Comparison of ENCODE assay signal across 8 cellular contexts in genomic region chr10:98133075-98133752, GRCh38. TPM values are rescaled to one million over a fixed set of nuclear protein-coding genes. Genes with fewer than 3 reads are reported as not detected.
A peak's percentile ranks its signal among the peaks of the same experiment; 100 is the strongest.
DNase-seq lines count a peak whose midpoint lies in the region; ATAC-seq and TF ChIP-seq lines count a peak whose summit lies in the region.
"Not testable (repeated sequence)": the region's sequence is repeated elsewhere in the genome, so short reads cannot be mapped to it uniquely, and the experiment has no call there.

No MANE protein-coding gene starts in this region.

- H3K36me3 Mint-ChIP-seq in activated naive CD8-positive, alpha-beta T cell treated with anti-CD3 and anti-CD28 coated beads, Interleukin-2, amount 10 ng/mL, durations not matched to agents 7 days and 5 days: peaks cover 12% of the 10 kb centered on the region
- H3K36me3 Mint-ChIP-seq in nephron (ENCODE audit: low read depth): not testable (repeated sequence)

- ATAC-seq in GM18508 (IDR thresholded peaks at IDR 0.05; ENCODE audit: insufficient read depth, unreplicated experiment) (peak; percentile 60), GM19468 (IDR thresholded peaks at IDR 0.05; ENCODE audit: extremely low read depth, unreplicated experiment) (peak; percentile 44), HG02798 (IDR thresholded peaks at IDR 0.05; ENCODE audit: poor library complexity, unreplicated experiment) (peak; percentile 44), HG03457 (IDR thresholded peaks at IDR 0.05; ENCODE audit: unreplicated experiment) (peak; percentile 50)
- not testable (repeated sequence) for ATAC-seq in activated naive CD8-positive, alpha-beta T cell treated with anti-CD3 and anti-CD28 coated beads, Interleukin-2, amount 10 ng/mL, durations not matched to agents 7 days and 5 days (ENCODE audit: low read depth)

- not testable (repeated sequence) for H3K9me3 Mint-ChIP-seq in activated naive CD8-positive, alpha-beta T cell treated with anti-CD3 and anti-CD28 coated beads, Interleukin-2, amount 10 ng/mL, durations not matched to agents 7 days and 5 days
- H3K9me3 Mint-ChIP-seq in nephron: peaks cover 15% of the 10 kb centered on the region

- peak overlapping the region; percentile 16 for H3K4me3 Mint-ChIP-seq in activated naive CD8-positive, alpha-beta T cell treated with anti-CD3 and anti-CD28 coated beads, Interleukin-2, amount 10 ng/mL, durations not matched to agents 7 days and 5 days
- H3K4me3 Mint-ChIP-seq in nephron: peak overlapping the region; percentile 63 to 82 (median 80)

- POLR2A ChIA-PET in activated naive CD8-positive, alpha-beta T cell treated with anti-CD3 and anti-CD28 coated beads, Interleukin-2, amount 10 ng/mL, durations not matched to agents 7 days and 5 days (lab: Charles Lee): not testable (repeated sequence)

- H3K4me1 Mint-ChIP-seq in activated naive CD8-positive, alpha-beta T cell treated with anti-CD3 and anti-CD28 coated beads, Interleukin-2, amount 10 ng/mL, durations not matched to agents 7 days and 5 days: peaks cover 34% of the 10 kb centered on the region
- peaks cover 17% of the 10 kb centered on the region for H3K4me1 Mint-ChIP-seq in nephron

- H3K27ac Mint-ChIP-seq in activated naive CD8-positive, alpha-beta T cell treated with anti-CD3 and anti-CD28 coated beads, Interleukin-2, amount 10 ng/mL, durations not matched to agents 7 days and 5 days: peak overlapping the region; percentile 61
- H3K27ac Mint-ChIP-seq in nephron: peak overlapping the region in 2 of 3 experiments; percentile 25 to 66

- TF ChIP-seq POLR2A in Raji (IDR thresholded peaks at IDR 0.05; ENCODE audit: insufficient read depth, low read depth, low read length): 0 out of 2 replicates have a peak, but pooled peaks have one; percentile 14

- TF ChIP-seq CTCF in nephron (IDR thresholded peaks at IDR 0.05; ENCODE audit: unreplicated experiment in 3 of 3): not testable (repeated sequence)

- not testable (repeated sequence) for H3K27me3 Mint-ChIP-seq in activated naive CD8-positive, alpha-beta T cell treated with anti-CD3 and anti-CD28 coated beads, Interleukin-2, amount 10 ng/mL, durations not matched to agents 7 days and 5 days; nephron (ENCODE audit: low read depth)

- peak; percentile 8 for DNase-seq in Ammon's horn (ENCODE audit: low spot score)
- not testable (repeated sequence) for DNase-seq in activated naive CD8-positive, alpha-beta T cell treated with anti-CD3 and anti-CD28 coated beads, Interleukin-2, amount 10 ng/mL, durations not matched to agents 7 days and 5 days

RNA-seq across cellular contexts. Expression of gene R3HCC1L, which starts 1.2 kb away (rescaled TPM):
- total RNA-seq in activated naive CD8-positive, alpha-beta T cell treated with anti-CD3 and anti-CD28 coated beads, Interleukin-2, amount 10 ng/mL, durations not matched to agents 7 days and 5 days: 10 to 100 TPM; 19.6 to 21.8 TPM
